12 cellular contexts compared by ENCODE assay signal in the genomic region with DNA sequence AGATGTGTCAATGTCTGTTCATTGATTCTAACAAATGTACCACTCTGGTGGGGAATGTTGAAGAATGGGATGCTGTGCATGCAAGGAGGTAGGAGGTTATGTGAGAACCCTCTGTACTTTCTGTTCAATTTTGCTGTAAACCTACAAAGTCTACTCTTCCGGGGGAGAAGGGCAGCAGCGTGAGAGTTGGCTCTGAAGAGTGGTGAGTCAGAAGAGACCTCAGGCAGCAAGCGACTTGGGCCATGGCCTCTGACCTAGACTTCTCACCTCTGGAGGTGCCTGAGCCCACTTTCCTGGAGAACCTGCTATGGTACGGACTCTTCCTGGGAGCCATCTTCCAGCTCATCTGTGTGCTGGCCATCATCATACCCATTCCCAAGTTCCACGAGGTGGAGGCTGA. TPM values are rescaled to one million over a fixed set of nuclear protein-coding genes. Genes with fewer than 3 reads are reported as not detected.
DNase-seq lines count a peak whose midpoint lies in the region; ATAC-seq lines count a peak whose summit lies in the region.
"Had no signal": no experiment of that assay in that cellular context is flagged by ENCODE, and none has a peak within 500 bp of the region (broad histone marks: within the 10 kb centered on the region; RNA-seq: fewer than 3 reads in every experiment).

No MANE protein-coding gene starts in this region.

- H4K8ac ChIP-seq in mesenchymal stem cell (ENCODE audit: low read length) = peak overlapping the region; percentile 59

- H3K4me2 ChIP-seq in mesenchymal stem cell (ENCODE audit: low read length, poor library complexity, severe bottlenecking) = no peak overlapping the region

- intact Hi-C loops in posterior cingulate gyrus (cut with DNase I) = no loop called here

- peak overlapping the region; percentile 85 for H2BK15ac ChIP-seq in mesenchymal stem cell (ENCODE audit: low read depth, poor library complexity, severe bottlenecking)

- peak overlapping the region; percentile 54 for H4K91ac ChIP-seq in mesenchymal stem cell (ENCODE audit: low read length)

- peaks cover 3 to 9% of the 10 kb centered on the region in 2 experiments for H3K36me3 ChIP-seq in mesenchymal stem cell (ENCODE audit: control insufficient read depth in 1 of 2, insufficient read depth in 2 of 2, low read depth in 1 of 2, low read length in 2 of 2)
- H3K36me3 ChIP-seq: sigmoid colon had no signal

- H3K27ac ChIP-seq in mesenchymal stem cell (ENCODE audit: low read length, poor library complexity, severe bottlenecking) = no peak overlapping the region
- H3K27ac ChIP-seq: sigmoid colon, testis had no signal

- ATAC-seq in GM18498 (IDR thresholded peaks at IDR 0.05; ENCODE audit: unreplicated experiment) = peak; percentile 5
- ATAC-seq in GM21367 (IDR thresholded peaks at IDR 0.05; ENCODE audit: unreplicated experiment) = peak; percentile 4
- ATAC-seq in HG03460 (IDR thresholded peaks at IDR 0.05; ENCODE audit: unreplicated experiment) = peak; percentile 7
- ATAC-seq in HG03095 (IDR thresholded peaks at IDR 0.05; ENCODE audit: unreplicated experiment) = no peak
- ATAC-seq in GM19035 (IDR thresholded peaks at IDR 0.05; ENCODE audit: unreplicated experiment) = no peak

- DNase-seq in mesenchymal stem cell (peak; percentile 67), NAMALWA (ENCODE audit: low spot score) (no peak), posterior cingulate gyrus (no peak)
- DNase-seq: foreskin melanocyte, sigmoid colon, T-helper 17 cell, testis had no signal

- peak overlapping the region; percentile 22 to 88 for H3K18ac ChIP-seq in mesenchymal stem cell (ENCODE audit: low read depth in 1 of 2, low read length in 2 of 2)

- H3K9me3 ChIP-seq in mesenchymal stem cell (ENCODE audit: control insufficient read depth, low read length) = no peaks in the 10 kb centered on the region
- H3K9me3 ChIP-seq: sigmoid colon, testis had no signal

- no peak overlapping the region for H2AFZ ChIP-seq in mesenchymal stem cell (ENCODE audit: low read depth, low read length)

- peak overlapping the region in 1 of 2 experiments; percentile 59 for H2BK12ac ChIP-seq in mesenchymal stem cell (ENCODE audit: low read length in 2 of 2)

- no peak overlapping the region for H3K4me3 ChIP-seq in mesenchymal stem cell (ENCODE audit: insufficient read depth in 1 of 2, low read depth in 1 of 2, low read length in 2 of 2)
- H3K4me3 ChIP-seq: sigmoid colon, testis had no signal

- H2AK5ac ChIP-seq in mesenchymal stem cell (ENCODE audit: low read length, severe bottlenecking) = no peak overlapping the region

- H3K9ac ChIP-seq in mesenchymal stem cell (ENCODE audit: low read length) = no peak overlapping the region

- peak overlapping the region; percentile 24 for H2BK120ac ChIP-seq in mesenchymal stem cell (ENCODE audit: low read depth, low read length)

- H3K23ac ChIP-seq in mesenchymal stem cell (ENCODE audit: low read length in 2 of 2) = no peak overlapping the region

- H2BK5ac ChIP-seq in mesenchymal stem cell (ENCODE audit: low read depth, low read length, poor library complexity, severe bottlenecking) = no peak overlapping the region

- H3K4ac ChIP-seq in mesenchymal stem cell (ENCODE audit: low read depth in 1 of 2, low read length in 2 of 2) = peak overlapping the region; percentile 52 to 58

- no peaks in the 10 kb centered on the region for H3K27me3 ChIP-seq in mesenchymal stem cell (ENCODE audit: control insufficient read depth in 1 of 2, insufficient read depth in 1 of 2, low read length in 2 of 2)
- H3K27me3 ChIP-seq: sigmoid colon, testis had no signal

- H3K4me1 ChIP-seq in mesenchymal stem cell (ENCODE audit: control insufficient read depth, insufficient read depth, low read depth, low read length) = peaks cover 2% of the 10 kb centered on the region
- H3K4me1 ChIP-seq: testis had no signal

- 76% methylated on average over 5 of the region's 5 CpGs for WGBS in mesenchymal stem cell

- no peak overlapping the region for H3K14ac ChIP-seq in mesenchymal stem cell (ENCODE audit: low read length in 2 of 2)

- H3K79me1 ChIP-seq in mesenchymal stem cell (replicated peaks; ENCODE audit: low read length, poor library complexity, severe bottlenecking) = peaks cover 24% of the 10 kb centered on the region

RNA-seq across cellular contexts. Expression of a gene that starts 26.7 kb away (rescaled TPM):
- polyA plus RNA-seq in mesenchymal stem cell (2013, experiment 1 of 2) = 68.5 TPM
- 66.9 TPM for polyA plus RNA-seq in mesenchymal stem cell (2013, experiment 2 of 2)

Comparison
In these comparisons a context has a peak if more than half of its experiments do, and no peak if none do; other contexts are left out.
1. ATAC-seq: peak in GM18498 (single experiment), GM21367 (single experiment) and HG03460 (single experiment); none in HG03095 (single experiment) and GM19035 (single experiment).